Comparison of ENCODE assay signal across 8 cellular contexts in the genomic region with DNA sequence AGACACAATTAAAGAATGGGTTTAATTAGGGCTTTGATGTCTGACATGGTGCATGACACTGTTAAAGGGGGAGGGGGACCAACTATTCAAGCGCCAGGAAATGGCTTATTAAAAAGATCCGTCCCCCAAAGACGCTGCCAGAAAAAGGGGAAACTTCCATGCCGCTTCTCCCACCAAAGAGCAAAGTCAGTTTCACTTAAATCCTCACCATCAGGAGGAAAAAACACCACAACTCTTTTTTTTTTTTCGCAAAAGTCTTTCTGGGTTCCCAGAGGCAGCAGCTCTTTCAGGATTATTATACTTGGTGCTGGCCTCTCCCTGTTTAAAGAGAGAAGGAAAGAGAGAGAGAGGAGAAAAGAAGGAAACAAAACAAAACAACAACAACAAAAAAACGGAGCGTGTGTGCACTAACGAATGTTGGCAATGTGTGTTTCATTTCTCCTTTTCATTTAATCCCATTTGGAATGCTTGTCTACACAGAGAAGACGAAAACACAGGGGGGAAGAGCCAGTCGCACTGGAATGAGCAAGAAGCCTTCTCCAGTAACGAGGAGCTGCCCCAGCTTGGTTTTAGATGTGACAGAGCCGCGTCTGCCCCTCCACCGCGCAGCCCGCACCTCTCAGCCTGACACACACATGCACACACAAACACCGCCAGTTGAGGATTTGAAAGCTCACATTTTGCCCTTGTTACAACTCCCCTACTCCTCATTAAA. TPM values are rescaled to one million over a fixed set of nuclear protein-coding genes. Genes with fewer than 3 reads are reported as not detected.
DNase-seq lines count a peak whose midpoint lies in the region; ATAC-seq and TF ChIP-seq lines count a peak whose summit lies in the region.

No MANE protein-coding gene starts in this region.

- 25 to 29% methylated on average over 17 of the region's 17 CpGs for WGBS in esophagus squamous epithelium, 2 donors

- no peak for ATAC-seq in HG03571 (IDR thresholded peaks at IDR 0.05; ENCODE audit: unreplicated experiment)
- no peak for ATAC-seq in HG02588 (IDR thresholded peaks at IDR 0.05; ENCODE audit: unreplicated experiment)

- H3K9me3 ChIP-seq in ES-I3 (ENCODE audit: control insufficient read depth, insufficient read depth, low read length) = no peaks in the 10 kb centered on the region
- H3K9me3 ChIP-seq in esophagus squamous epithelium = no peaks in the 10 kb centered on the region

- H3K4me3 ChIP-seq in AG04449 (ENCODE audit: low read depth, low read length) (peak overlapping the region; percentile 43), esophagus squamous epithelium (peak overlapping the region in 1 of 4 donors; percentile 22)

- TF ChIP-seq CTCF in AG04449 (IDR thresholded peaks at IDR 0.05; ENCODE audit: insufficient read depth, low read length, missing control alignments) = no peak
- no peak for TF ChIP-seq CTCF in esophagus squamous epithelium (IDR thresholded peaks at IDR 0.05)

- H3K27me3 Mint-ChIP-seq in activated naive CD8-positive, alpha-beta T cell = no peaks in the 10 kb centered on the region

- no peaks in the 10 kb centered on the region for H3K27me3 ChIP-seq in esophagus squamous epithelium

- peak overlapping the region; percentile 51 for H3K9ac ChIP-seq in ES-I3 (ENCODE audit: low read depth, low read length)

- H3K36me3 Mint-ChIP-seq in activated naive CD8-positive, alpha-beta T cell = no peaks in the 10 kb centered on the region

- intact Hi-C loops in esophagus squamous epithelium (cut with DNase I) = no loop called here

- H3K36me3 ChIP-seq in ES-I3 (ENCODE audit: insufficient read depth, low read length) (no peaks in the 10 kb centered on the region), esophagus squamous epithelium (no peaks in the 10 kb centered on the region)

- DNase-seq in AG04449 (ENCODE audit: low read depth, low spot score) (no peak), left kidney (ENCODE audit: low read depth, low spot score) (peak; percentile 72), esophagus squamous epithelium (lab: John Stamatoyannopoulos, UW) (no peak), GOT3 (lab: John Stamatoyannopoulos, UW) (no peak)

- H3K4me3 Mint-ChIP-seq in activated naive CD8-positive, alpha-beta T cell = peak overlapping the region; percentile 80

- peak overlapping the region in 1 of 4 donors; percentile 60 for H3K27ac ChIP-seq in esophagus squamous epithelium

- POLR2A ChIA-PET in AG04449 (lab: Yijun Ruan, JAX) = no interaction called here

- CTCF ChIA-PET in AG04449 (lab: Yijun Ruan, JAX) = interaction anchor here (1.0 to 1.3 kb wide), 3 partner anchors 11 to 38 kb away, joined by 3 read pairs; no protein-coding TSS in a partner anchor

- peaks cover 30% of the 10 kb centered on the region for H3K4me1 Mint-ChIP-seq in activated naive CD8-positive, alpha-beta T cell (ENCODE audit: low read depth)

- H3K4me1 ChIP-seq in ES-I3 (ENCODE audit: insufficient read depth, low read length) (peaks cover 33% of the 10 kb centered on the region), esophagus squamous epithelium (peaks cover 0 to 15% (median 3%) of the 10 kb centered on the region in 3 donors)

- TF ChIP-seq POLR2A in esophagus squamous epithelium (IDR thresholded peaks at IDR 0.05) = no peak

- no peaks in the 10 kb centered on the region for H3K9me3 Mint-ChIP-seq in activated naive CD8-positive, alpha-beta T cell (ENCODE audit: low read depth)

- H3K27ac Mint-ChIP-seq in activated naive CD8-positive, alpha-beta T cell = no peak overlapping the region

RNA-seq across cellular contexts. Expression of a gene that starts 32.6 kb away (rescaled TPM):
- 10 to 100 TPM in 1 of 4 donors, 1 to 10 TPM in 2, under 1 TPM in 1; 0.83 to 10.9 (median 6.2) TPM for total RNA-seq in esophagus squamous epithelium
